14 cellular contexts compared by ENCODE assay signal in genomic region chr5:81045389-81045807, GRCh38.
DNase-seq lines count a peak whose midpoint lies in the region; ATAC-seq and TF ChIP-seq lines count a peak whose summit lies in the region.
"Had no signal": no experiment of that assay in that cellular context is flagged by ENCODE, and none has a peak within 500 bp of the region (broad histone marks: within the 10 kb centered on the region; RNA-seq: fewer than 3 reads in every experiment).

No MANE protein-coding gene starts in this region.

- no peaks in the 10 kb centered on the region for H3K27me3 Mint-ChIP-seq in glutamatergic neuron (ENCODE audit: unreplicated experiment)
- no peaks in the 10 kb centered on the region for H3K27me3 Mint-ChIP-seq in CD8-positive, alpha-beta T cell (ENCODE audit: low read depth)
- H3K27me3 Mint-ChIP-seq: CD4-positive, alpha-beta T cell had no signal

- POLR2A ChIA-PET in CD8-positive, alpha-beta T cell (lab: Charles Lee), result no interaction called here

- in situ Hi-C loops in Caki2 (cut with HindIII; ENCODE audit: low pct_unique_long_range_greater_than_20kb, low sequenced_read_pairs), result no loop called here

- CTCF ChIA-PET in CD8-positive, alpha-beta T cell (lab: Charles Lee), result interaction anchor here (0.7 kb wide), 1 partner anchor 119 kb away, joined by 3 read pairs; no protein-coding TSS in a partner anchor

- no peaks in the 10 kb centered on the region for H3K27me3 ChIP-seq in dorsolateral prefrontal cortex
- H3K27me3 ChIP-seq in CD8-positive, alpha-beta T cell (ENCODE audit: insufficient read depth, low read length), result no peaks in the 10 kb centered on the region

- no peaks in the 10 kb centered on the region for H3K4me1 Mint-ChIP-seq in glutamatergic neuron (ENCODE audit: low read depth, unreplicated experiment)
- peaks cover 70% of the 10 kb centered on the region for H3K4me1 Mint-ChIP-seq in CD8-positive, alpha-beta T cell (ENCODE audit: low read depth)
- H3K4me1 Mint-ChIP-seq: B cell had no signal

- H3K27ac Mint-ChIP-seq in glutamatergic neuron (ENCODE audit: unreplicated experiment), result no peak overlapping the region
- no peak overlapping the region for H3K27ac Mint-ChIP-seq in CD8-positive, alpha-beta T cell
- H3K27ac Mint-ChIP-seq: B cell; CD4-positive, alpha-beta T cell had no signal

- H3K9me3 ChIP-seq in CD8-positive, alpha-beta T cell (ENCODE audit: low read length), result no peaks in the 10 kb centered on the region

- no peaks in the 10 kb centered on the region for H3K9me3 Mint-ChIP-seq in glutamatergic neuron (ENCODE audit: unreplicated experiment)
- H3K9me3 Mint-ChIP-seq in CD8-positive, alpha-beta T cell, result no peaks in the 10 kb centered on the region
- H3K9me3 Mint-ChIP-seq: CD4-positive, alpha-beta T cell had no signal

- ATAC-seq in CD8-positive, alpha-beta T cell, result no peak
- ATAC-seq: PC-3 had no signal

- no peak overlapping the region for H3K4me3 Mint-ChIP-seq in glutamatergic neuron (ENCODE audit: unreplicated experiment)
- no peak overlapping the region for H3K4me3 Mint-ChIP-seq in CD8-positive, alpha-beta T cell
- H3K4me3 Mint-ChIP-seq: B cell; CD4-positive, alpha-beta T cell had no signal

- no peaks in the 10 kb centered on the region for H3K36me3 ChIP-seq in CD8-positive, alpha-beta T cell (ENCODE audit: insufficient read depth, low read length)

- H3K27ac ChIP-seq in dorsolateral prefrontal cortex, result peak overlapping the region in 57 of 59 donors; percentile 0 to 99 (median 86)
- no peak overlapping the region for H3K27ac ChIP-seq in CD8-positive, alpha-beta T cell (ENCODE audit: low read depth, low read length)

- H3K4me3 ChIP-seq in dorsolateral prefrontal cortex, result no peak overlapping the region
- no peak overlapping the region for H3K4me3 ChIP-seq in CD8-positive, alpha-beta T cell (ENCODE audit: low read depth, low read length)

- H3K4me1 ChIP-seq in CD8-positive, alpha-beta T cell (ENCODE audit: insufficient read depth, low read length), result peaks cover 4% of the 10 kb centered on the region

- DNase-seq in Caki2 (ENCODE audit: low read depth) (peak; percentile 34), NCI-H226 (peak; percentile 27), dorsolateral prefrontal cortex (no peak), kidney tubule cell (ENCODE audit: low spot score) (peak; percentile 88), glutamatergic neuron (no peak), cardiac septum (ENCODE audit: low spot score) (no peak)
- DNase-seq in CD8-positive, alpha-beta T cell, result no peak
- DNase-seq: CD4-positive, alpha-beta T cell; KG1; NCI-H1092; NCI-H1694; NCI-H446; PC-3 had no signal

- intact Hi-C loops in dorsolateral prefrontal cortex (cut with DNase I) (loop anchor here (5.0 to 10.0 kb wide), 2 partner anchors 37 to 81 kb away; partner anchors contain the start of gene RASGRF2 (in 1 of the 2)), cardiac septum (cut with DNase I) (no loop called here)
- intact Hi-C loops in CD8-positive, alpha-beta T cell (cut with DNase I, micrococcal nuclease), result no loop called here

- H3K36me3 Mint-ChIP-seq in glutamatergic neuron (ENCODE audit: unreplicated experiment), result no peaks in the 10 kb centered on the region
- peaks cover 55% of the 10 kb centered on the region for H3K36me3 Mint-ChIP-seq in CD8-positive, alpha-beta T cell

- TF ChIP-seq CTCF in dorsolateral prefrontal cortex (IDR thresholded peaks at IDR 0.05 in 54 of 56, conservative IDR thresholded peaks at IDR 0.05 in 2 of 56; ENCODE audit: low read depth in 1 of 56, partially characterized antibody in 56 of 56) (no peak), glutamatergic neuron (IDR thresholded peaks at IDR 0.05; ENCODE audit: partially characterized antibody, unreplicated experiment) (no peak)
- no peak for TF ChIP-seq CTCF in CD8-positive, alpha-beta T cell (IDR thresholded peaks at IDR 0.05)

Comparison
In these comparisons a context has a peak if more than half of its experiments do, and no peak if none do; other contexts are left out.
1. DNase-seq: peak in Caki2 (single experiment), NCI-H226 (single experiment) and kidney tubule cell (single experiment); none in dorsolateral prefrontal cortex (0 of 10), glutamatergic neuron (single experiment), CD8-positive, alpha-beta T cell (0 of 7) and cardiac septum (single experiment).
2. intact Hi-C loops: an anchor here in dorsolateral prefrontal cortex (5.0 to 10.0 kb wide); none called in CD8-positive, alpha-beta T cell and cardiac septum.